ENCODE assay signal across 7 cellular contexts in genomic region chr22:43504068-43504467, GRCh38.
"Had no signal": no experiment of that assay in that cellular context is flagged by ENCODE, and none has a peak within 500 bp of the region (broad histone marks: within the 10 kb centered on the region; RNA-seq: fewer than 3 reads in every experiment).

No MANE protein-coding gene starts in this region.

- H3K4me3 ChIP-seq: K562 had no signal

- H3K9ac ChIP-seq: KMS-11 had no signal

- ATAC-seq: K562 had no signal

- H3K4me2 ChIP-seq: KMS-11 had no signal

- H3K27ac ChIP-seq: HL-60, KMS-11 had no signal

- FAIRE-seq: K562 had no signal

- H3K4me1 Mint-ChIP-seq: IgD-negative memory B cell had no signal

- H3K27ac Mint-ChIP-seq: IgD-negative memory B cell had no signal

- H3K4me3 Mint-ChIP-seq: IgD-negative memory B cell had no signal

- H3K36me3 Mint-ChIP-seq: IgD-negative memory B cell had no signal

- H3K9me3 Mint-ChIP-seq: IgD-negative memory B cell had no signal

- H3K27me3 Mint-ChIP-seq: IgD-negative memory B cell had no signal

- DNase-seq: IMR-90, KBM-7, KG1 had no signal
